32 cellular contexts compared by ENCODE assay signal in genomic region chrX:16924631-16925239, GRCh38. TPM values are rescaled to one million over a fixed set of nuclear protein-coding genes. Genes with fewer than 3 reads are reported as not detected.
"Had no signal": no experiment of that assay in that cellular context is flagged by ENCODE, and none has a peak within 500 bp of the region (broad histone marks: within the 10 kb centered on the region; RNA-seq: fewer than 3 reads in every experiment).

No MANE protein-coding gene starts in this region.

- H3K36me3 ChIP-seq: breast epithelium, cardiac muscle cell, colonic mucosa, WERI-Rb-1 had no signal

- H3K36me3 Mint-ChIP-seq: activated naive CD8-positive, alpha-beta T cell; brain had no signal

- H3K9me3 ChIP-seq: colonic mucosa had no signal

- FAIRE-seq: frontal cortex had no signal

- H3K27me3 ChIP-seq: cardiac muscle cell, colonic mucosa had no signal

- H3K4me3 ChIP-seq: breast epithelium, cardiac muscle cell, colonic mucosa had no signal

- H3K4me1 Mint-ChIP-seq: activated B cell treated with CpG ODN at 0.5 μM for 24 hours; activated T-helper 17 cell treated with anti-CD3 and anti-CD28 coated beads, Interleukin-2, amount 50 U/mL, for 72 hours; T-helper 17 cell had no signal

- ATAC-seq: activated CD4-positive, CD25-positive, alpha-beta regulatory T cell treated with anti-CD3 and anti-CD28 coated beads, Interleukin-2, amount 50 U/mL, for 24 hours; activated CD8-positive, alpha-beta T cell treated with anti-CD3 and anti-CD28 coated beads for 36 hours; activated T-cell treated with anti-CD3 and anti-CD28 coated beads, Interleukin-2, amount 50 U/mL, for 4 hours; activated T-helper 17 cell treated with anti-CD3 and anti-CD28 coated beads, Interleukin-2, amount 50 U/mL, for 72 hours; esophagus mucosa; T-helper 17 cell had no signal

- H3K27ac Mint-ChIP-seq: activated B cell treated with CpG ODN at 0.5 μM for 24 hours; activated CD8-positive, alpha-beta T cell treated with anti-CD3 and anti-CD28 coated beads for 36 hours; activated naive CD8-positive, alpha-beta T cell; activated T-helper 17 cell treated with anti-CD3 and anti-CD28 coated beads, Interleukin-2, amount 50 U/mL, for 72 hours; T-helper 17 cell; T-helper 2 cell treated with Interferon-gamma antibody and Interleukin-4, amounts not matched to agents 5 μg/mL and 100 μg/mL, for 36 hours had no signal

- H3K27me3 Mint-ChIP-seq: activated B cell treated with CpG ODN at 0.5 μM for 24 hours; activated naive CD8-positive, alpha-beta T cell had no signal

- H3K27ac ChIP-seq: breast epithelium, cardiac muscle cell, colonic mucosa, WERI-Rb-1 had no signal

- H3K4me3 Mint-ChIP-seq: activated B cell treated with CpG ODN at 0.5 μM for 24 hours; activated CD8-positive, alpha-beta T cell treated with anti-CD3 and anti-CD28 coated beads for 36 hours; activated naive CD8-positive, alpha-beta T cell; activated T-cell treated with anti-CD3 and anti-CD28 coated beads, Interleukin-2, amount 50 U/mL, for 4 hours; activated T-helper 17 cell treated with anti-CD3 and anti-CD28 coated beads, Interleukin-2, amount 50 U/mL, for 72 hours; brain; T-helper 17 cell; T-helper 2 cell treated with Interferon-gamma antibody and Interleukin-4, amounts not matched to agents 5 μg/mL and 100 μg/mL, for 36 hours had no signal

- H3K9me3 Mint-ChIP-seq: activated B cell treated with CpG ODN at 0.5 μM for 24 hours; activated CD8-positive, alpha-beta T cell treated with anti-CD3 and anti-CD28 coated beads for 36 hours; activated T-cell treated with anti-CD3 and anti-CD28 coated beads, Interleukin-2, amount 50 U/mL, for 4 hours; activated T-helper 17 cell treated with anti-CD3 and anti-CD28 coated beads, Interleukin-2, amount 50 U/mL, for 72 hours; T-helper 2 cell treated with Interferon-gamma antibody and Interleukin-4, amounts not matched to agents 5 μg/mL and 100 μg/mL, for 36 hours had no signal

- H3K4me1 ChIP-seq: breast epithelium, colonic mucosa had no signal

- DNase-seq: activated B cell treated with CpG ODN at 0.5 μM for 24 hours; activated CD4-positive, alpha-beta T cell treated with anti-CD3 and anti-CD28 coated beads for 48 hours; activated CD4-positive, alpha-beta T cell treated with anti-CD3 and anti-CD28 coated beads, Interleukin-2, amount 50 U/mL, for 1 hour; activated CD4-positive, alpha-beta T cell treated with anti-CD3 and anti-CD28 coated beads, Interleukin-2, amount 50 U/mL, for 48 hours; activated CD8-positive, alpha-beta memory T cell treated with anti-CD3 and anti-CD28 coated beads, Interleukin-2, amount 50 U/mL, for 48 hours; activated CD8-positive, alpha-beta T cell treated with anti-CD3 and anti-CD28 coated beads for 36 hours; activated effector memory CD4-positive, alpha-beta T cell treated with Interleukin-2 at 50 U/mL for 16 hours; activated gamma-delta T cell treated with Interleukin-2 at 50 U/mL for 16 hours; activated naive CD4-positive, alpha-beta T cell treated with anti-CD3 and anti-CD28 coated beads, Interleukin-2, amount 50 U/mL, for 16 hours; activated naive CD4-positive, alpha-beta T cell treated with Interleukin-2 at 50 U/mL for 16 hours; activated T-cell treated with anti-CD3 and anti-CD28 coated beads, Interleukin-2, amount 50 U/mL, for 4 hours; amniotic stem cell; anterior cingulate cortex; central memory CD4-positive, alpha-beta T cell; cerebellar nuclear complex; colonic mucosa; effector CD8-positive, alpha-beta T cell; head of caudate nucleus; T-helper 1 cell; T-helper 17 cell; T1000; WERI-Rb-1 had no signal

RNA-seq across cellular contexts. Expression of gene REPS2, which starts 21.7 kb away (rescaled TPM):
- total RNA-seq: activated CD8-positive, alpha-beta memory T cell treated with anti-CD3 and anti-CD28 coated beads for 36 hours; activated CD8-positive, alpha-beta T cell treated with anti-CD3 and anti-CD28 coated beads for 36 hours had no signal
